ENCODE assay signal across 10 cellular contexts in the genomic region with DNA sequence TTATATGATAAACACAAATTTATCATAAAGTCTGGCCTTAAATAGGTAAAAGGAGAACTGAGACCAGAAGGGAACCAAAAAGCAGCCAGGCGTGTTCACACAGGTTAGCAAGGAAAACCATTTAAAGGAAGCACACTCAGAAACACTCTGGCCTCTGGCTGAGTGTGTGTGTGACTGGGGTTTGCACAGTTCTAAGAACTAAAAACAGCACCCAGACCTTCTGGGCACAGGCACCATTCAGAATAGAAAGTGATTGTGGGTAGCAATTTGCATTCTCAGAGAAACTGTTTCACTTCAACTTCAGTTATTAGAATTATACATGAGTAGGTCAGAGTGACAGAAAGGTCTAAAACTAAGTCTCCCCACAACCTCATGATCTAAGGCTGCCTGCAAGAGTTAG.
A peak's percentile ranks its signal among the peaks of the same experiment; 100 is the strongest.
DNase-seq lines count a peak whose midpoint lies in the region; ATAC-seq and TF ChIP-seq lines count a peak whose summit lies in the region.
"Had no signal": no experiment of that assay in that cellular context is flagged by ENCODE, and none has a peak within 500 bp of the region (broad histone marks: within the 10 kb centered on the region; RNA-seq: fewer than 3 reads in every experiment).

No MANE protein-coding gene starts in this region.

- peaks cover 13 to 24% of the 10 kb centered on the region in 2 donors for H3K4me1 Mint-ChIP-seq in effector memory CD8-positive, alpha-beta T cell (ENCODE audit: low read depth in 2 of 2)

- H3K9me3 Mint-ChIP-seq in effector memory CD8-positive, alpha-beta T cell = no peaks in the 10 kb centered on the region

- peak overlapping the region; percentile 38 to 85 for H3K27ac Mint-ChIP-seq in effector memory CD8-positive, alpha-beta T cell

- H3K36me3 Mint-ChIP-seq in effector memory CD8-positive, alpha-beta T cell (ENCODE audit: insufficient read depth) = peaks cover 2% of the 10 kb centered on the region

- CTCF ChIA-PET in HEK293T (lab: Yijun Ruan, JAX) = no interaction called here

- no peak overlapping the region for H3K4me3 ChIP-seq in coronary artery
- H3K4me3 ChIP-seq: lung, SJCRH30 had no signal

- POLR2A ChIA-PET in HEK293T (lab: Yijun Ruan, JAX) = no interaction called here

- no peak for DNase-seq in effector memory CD8-positive, alpha-beta T cell
- no peak for DNase-seq in OCI-M2 (lab: John Stamatoyannopoulos, UW; ENCODE audit: unreplicated experiment)
- DNase-seq in coronary artery (ENCODE audit: low spot score) = no peak
- DNase-seq in EL = no peak
- no peak for DNase-seq in HEK293T (ENCODE audit: extremely low spot score)

- no peak for TF ChIP-seq CTCF in coronary artery (IDR thresholded peaks at IDR 0.05)

- H3K27ac ChIP-seq in coronary artery = no peak overlapping the region
- H3K27ac ChIP-seq: SJCRH30 had no signal

- peak; percentile 97 for ATAC-seq in GM18511 (IDR thresholded peaks at IDR 0.05; ENCODE audit: unreplicated experiment)
- peak; percentile 95 for ATAC-seq in GM21367 (IDR thresholded peaks at IDR 0.05; ENCODE audit: unreplicated experiment)
- ATAC-seq in HG03378 (IDR thresholded peaks at IDR 0.05; ENCODE audit: unreplicated experiment) = peak; percentile 97
- peak; percentile 73 for ATAC-seq in effector memory CD8-positive, alpha-beta T cell (replicated peaks)

- no peaks in the 10 kb centered on the region for H3K27me3 Mint-ChIP-seq in effector memory CD8-positive, alpha-beta T cell

- H3K4me3 Mint-ChIP-seq in effector memory CD8-positive, alpha-beta T cell = peak overlapping the region in 1 of 2 donors; percentile 28

TF ChIP-seq in HEK293T, 16 proteins besides CTCF, POLR2A, EP300 and RAD21:
- no peak for TF ChIP-seq FOXA1 (IDR thresholded peaks at IDR 0.05)
- no peak for TF ChIP-seq HDGF (IDR thresholded peaks at IDR 0.05; ENCODE audit: borderline replicate concordance)
- no peak for TF ChIP-seq L3MBTL2 (conservative IDR thresholded peaks at IDR 0.05)
- TF ChIP-seq BHLHE40 (IDR thresholded peaks at IDR 0.05; ENCODE audit: borderline replicate concordance) = no peak
- no peak for TF ChIP-seq ZNF384 (IDR thresholded peaks at IDR 0.05)
- TF ChIP-seq ARNT (IDR thresholded peaks at IDR 0.05) = no peak
- TF ChIP-seq FOXM1 (IDR thresholded peaks at IDR 0.05; ENCODE audit: borderline replicate concordance) = no peak
- no peak for TF ChIP-seq PKNOX1 (IDR thresholded peaks at IDR 0.05)
- TF ChIP-seq SP1 (IDR thresholded peaks at IDR 0.05) = no peak
- no peak for TF ChIP-seq NFRKB (IDR thresholded peaks at IDR 0.05)
- no peak for TF ChIP-seq LEF1 (IDR thresholded peaks at IDR 0.05; ENCODE audit: borderline replicate concordance)
- no peak for TF ChIP-seq CTBP1 (IDR thresholded peaks at IDR 0.05; ENCODE audit: borderline replicate concordance)
- no peak for TF ChIP-seq ELF4 (IDR thresholded peaks at IDR 0.05)
- TF ChIP-seq SUZ12 (IDR thresholded peaks at IDR 0.05) = no peak
- TF ChIP-seq FOXK2 (IDR thresholded peaks at IDR 0.05) = no peak
- TF ChIP-seq TARDBP (IDR thresholded peaks at IDR 0.05) = no peak
